Comparison of ENCODE assay signal across 22 cellular contexts in the genomic region with DNA sequence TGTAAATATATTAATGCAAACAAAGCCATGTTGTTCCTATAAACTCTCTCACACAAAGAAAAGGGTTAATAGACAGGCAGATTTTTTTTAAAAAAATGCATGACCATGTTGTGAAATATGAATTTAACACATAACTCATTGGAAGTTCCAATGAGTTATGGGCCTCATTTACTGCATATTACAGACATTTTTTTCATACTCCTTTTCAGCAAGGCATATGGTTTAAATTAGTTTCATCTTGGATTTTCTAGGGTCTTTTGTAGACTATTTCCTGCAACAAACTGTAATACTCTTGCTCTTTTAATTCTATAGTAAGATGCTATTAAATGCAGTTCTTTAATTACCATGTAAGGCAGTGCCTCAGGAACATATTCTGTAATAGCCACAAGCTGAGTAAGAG.
DNase-seq lines count a peak whose midpoint lies in the region; ATAC-seq and TF ChIP-seq lines count a peak whose summit lies in the region.
"Had no signal": no experiment of that assay in that cellular context is flagged by ENCODE, and none has a peak within 500 bp of the region (broad histone marks: within the 10 kb centered on the region; RNA-seq: fewer than 3 reads in every experiment).

No MANE protein-coding gene starts in this region.

- TF ChIP-seq CTCF in AG10803 (conservative IDR thresholded peaks at IDR 0.05; ENCODE audit: low read length) (no peak), thyroid gland (IDR thresholded peaks at IDR 0.05) (no peak)

- ATAC-seq in GM21576 (IDR thresholded peaks at IDR 0.05; ENCODE audit: unreplicated experiment), result no peak
- ATAC-seq in GM21360 (IDR thresholded peaks at IDR 0.05; ENCODE audit: unreplicated experiment), result no peak
- ATAC-seq: A549 had no signal

- no peaks in the 10 kb centered on the region for H3K27me3 ChIP-seq in thyroid gland
- H3K27me3 ChIP-seq: BE2C, BLaER1 had no signal

- no peaks in the 10 kb centered on the region for H3K4me1 ChIP-seq in thyroid gland
- H3K4me1 ChIP-seq: A549, BE2C, BLaER1 had no signal

- H3K4me3 ChIP-seq in AG10803 (ENCODE audit: low read length) (no peak overlapping the region), SK-N-MC (peak overlapping the region; percentile 65), thyroid gland (replicated peaks in 1 of 3) (no peak overlapping the region)
- H3K4me3 ChIP-seq: A549, BLaER1 had no signal

- intact Hi-C loops in thyroid gland (cut with DNase I), result no loop called here

- no peak overlapping the region for H3K9ac ChIP-seq in SK-N-MC (ENCODE audit: insufficient read length)
- H3K9ac ChIP-seq: BLaER1 had no signal

- TF ChIP-seq POLR2A in thyroid gland (IDR thresholded peaks at IDR 0.05), result no peak

- H3K36me3 ChIP-seq in SK-N-MC (ENCODE audit: insufficient read depth, low read length) (no peaks in the 10 kb centered on the region), thyroid gland (no peaks in the 10 kb centered on the region)
- H3K36me3 ChIP-seq: BE2C, BLaER1 had no signal

- H3K9me3 ChIP-seq in SK-N-MC (ENCODE audit: low read depth, low read length), result no peaks in the 10 kb centered on the region
- H3K9me3 ChIP-seq in thyroid gland, result no peaks in the 10 kb centered on the region
- H3K9me3 ChIP-seq: A549, BE2C, BLaER1 had no signal

- peak overlapping the region; percentile 42; the same call in 1 of the 2 replicates for H3K27ac ChIP-seq in SK-N-MC
- no peak overlapping the region for H3K27ac ChIP-seq in thyroid gland
- H3K27ac ChIP-seq: 22Rv1, A549, BLaER1 had no signal

- DNase-seq in AG10803 (ENCODE audit: low read depth) (peak; percentile 55), SK-N-MC (ENCODE audit: low read depth, low spot score) (peak; percentile 64), fibroblast of peridontal ligament (ENCODE audit: extremely low read depth) (peak; percentile 10), thyroid gland (no peak)
- DNase-seq: BE2C; C1 segment of cervical spinal cord; CD4-positive, alpha-beta memory T cell; CD4-positive, CD25-positive, alpha-beta regulatory T cell; CD8-positive, alpha-beta memory T cell; COR-L47; DMS 273 treated with DMSO at 0.1 percent for 48 hours; DMS153; DMS53; DMS79; DND-41; EL; GDM1 had no signal

Comparison
In these comparisons a context has a peak if more than half of its experiments do, and no peak if none do; other contexts are left out.
1. DNase-seq: peak in AG10803 (single experiment), SK-N-MC (single experiment) and fibroblast of peridontal ligament (single experiment); none in thyroid gland (0 of 2).